8 cellular contexts compared by ENCODE assay signal in the genomic region with DNA sequence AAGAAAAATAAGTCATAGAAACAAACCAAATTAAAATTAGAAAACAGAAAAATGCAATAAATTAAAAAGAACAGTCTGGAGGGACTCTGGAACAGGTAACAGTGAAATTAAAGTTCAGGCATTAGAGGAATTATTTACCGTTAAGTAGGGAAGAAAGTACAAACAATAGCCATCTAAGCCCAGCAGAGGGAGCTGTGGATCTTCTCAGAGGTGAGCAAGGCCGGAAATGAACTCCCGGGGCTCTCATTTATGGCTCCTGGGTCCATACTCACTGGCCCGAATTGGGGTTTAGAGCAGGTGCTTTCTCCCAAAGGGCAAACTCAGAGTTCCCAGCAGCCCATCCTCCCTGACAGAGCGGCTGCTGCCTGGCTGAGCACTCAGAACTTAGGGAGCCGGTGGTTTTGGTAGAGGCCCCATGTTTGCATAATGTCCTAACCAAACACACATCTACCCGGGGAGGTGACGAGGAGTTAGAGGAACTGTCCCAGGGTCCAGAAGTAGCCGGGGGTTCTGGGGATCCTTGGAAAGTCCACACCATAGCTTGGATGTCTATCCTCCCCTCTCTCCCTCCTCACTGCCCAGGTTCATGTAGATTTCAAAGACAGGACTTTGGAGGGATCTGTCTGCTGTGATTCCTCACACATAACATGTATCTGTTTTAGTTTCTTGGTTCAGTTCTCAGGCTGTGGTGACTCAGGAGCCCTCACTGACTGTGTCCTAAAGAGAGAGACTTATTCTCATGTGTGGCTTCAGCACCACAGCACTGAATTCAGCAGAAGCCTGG.
DNase-seq lines count a peak whose midpoint lies in the region; ATAC-seq lines count a peak whose summit lies in the region.

No MANE protein-coding gene starts in this region.

- no peaks in the 10 kb centered on the region for H3K36me3 ChIP-seq in adipocyte (ENCODE audit: control insufficient read depth, insufficient read depth, low read length, severe bottlenecking)

- no peak overlapping the region for H3K4me3 ChIP-seq in adipocyte (ENCODE audit: low read length)

- DNase-seq in DMS153 (lab: John Stamatoyannopoulos, UW) (peak; percentile 65), NCI-H1092 (lab: John Stamatoyannopoulos, UW) (peak; percentile 72), SW480 (ENCODE audit: low spot score) (peak; percentile 66), adipocyte (ENCODE audit: low read depth) (peak; percentile 78), iPS-NIHi11 (ENCODE audit: low spot score) (peak; percentile 85)
- peak; percentile 29 to 52 (median 45) for DNase-seq in stimulated activated CD4-positive, alpha-beta T cell treated with anti-CD3 and anti-CD28 coated beads, Interleukin-1b, Interleukin-23, amount 100 ng/mL, for 24 hours (ENCODE audit: low read depth in 4 of 4, low spot score in 1 of 4)

- H3K27me3 ChIP-seq in adipocyte (replicated peaks; ENCODE audit: control insufficient read depth, insufficient read depth, low read length), result peaks cover 12% of the 10 kb centered on the region

- ATAC-seq in GM21619 (IDR thresholded peaks at IDR 0.05; ENCODE audit: unreplicated experiment) (peak; percentile 66), HG02840 (IDR thresholded peaks at IDR 0.05; ENCODE audit: low FRiP score, unreplicated experiment) (no peak)

- peaks cover 5% of the 10 kb centered on the region for H3K9me3 ChIP-seq in adipocyte (ENCODE audit: control insufficient read depth, low read length)

- H3K9ac ChIP-seq in adipocyte (ENCODE audit: low read length), result no peak overlapping the region

- H3K4me1 ChIP-seq in adipocyte (ENCODE audit: control insufficient read depth, insufficient read depth, low read length), result no peaks in the 10 kb centered on the region
